8 cellular contexts compared by ENCODE assay signal in genomic region chr1:169484107-169484506, GRCh38.
DNase-seq lines count a peak whose midpoint lies in the region; ATAC-seq and TF ChIP-seq lines count a peak whose summit lies in the region.

No MANE protein-coding gene starts in this region.

- H3K4me3 ChIP-seq in HUES48 (ENCODE audit: low read depth, low read length) (peak overlapping the region; percentile 83), fibroblast of mammary gland (ENCODE audit: control insufficient read depth, low read depth, low read length) (peak overlapping the region; percentile 69), skeletal muscle cell (ENCODE audit: low read depth, low read length) (peak overlapping the region; percentile 77)

- no peaks in the 10 kb centered on the region for H3K36me3 ChIP-seq in HUES48 (ENCODE audit: control insufficient read depth, insufficient read depth, low read length)

- POLR2A ChIA-PET in RWPE1 (lab: Yijun Ruan, JAX; ENCODE audit: low non-redundant PET) (no interaction called here), GM10248 (lab: Yijun Ruan, JAX) (no interaction called here)

- no peaks in the 10 kb centered on the region for H3K9me3 ChIP-seq in HUES48 (ENCODE audit: control insufficient read depth, insufficient read depth, low read length)

- CTCF ChIA-PET in RWPE1 (lab: Yijun Ruan, JAX): no interaction called here
- CTCF ChIA-PET in GM10248 (lab: Yijun Ruan, JAX): no interaction called here

- H3K27ac ChIP-seq in HUES48 (ENCODE audit: low read depth, low read length) (no peak overlapping the region), RWPE1 (no peak overlapping the region)

- H3K4me1 ChIP-seq in HUES48 (ENCODE audit: control insufficient read depth, insufficient read depth, low read length): peaks cover 71% of the 10 kb centered on the region

- DNase-seq in RWPE1 (ENCODE audit: low spot score): peak; percentile 45
- DNase-seq in fibroblast of mammary gland (ENCODE audit: low read depth): peak; percentile 43
- no peak for DNase-seq in skeletal muscle cell (ENCODE audit: low read depth)
- DNase-seq in foreskin melanocyte: no peak
- no peak for DNase-seq in GM10248 (ENCODE audit: extremely low spot score)

- TF ChIP-seq CTCF in RWPE1 (conservative IDR thresholded peaks at IDR 0.05; ENCODE audit: low read depth) (no peak), fibroblast of mammary gland (conservative IDR thresholded peaks at IDR 0.05; ENCODE audit: control insufficient read depth, insufficient read depth, low read depth, low read length) (no peak), GM10248 (IDR thresholded peaks at IDR 0.05; ENCODE audit: control extremely low read depth, extremely low read depth, low read depth, missing control alignments) (no peak)

- ATAC-seq in HG02870 (IDR thresholded peaks at IDR 0.05; ENCODE audit: unreplicated experiment) (no peak), HG03342 (IDR thresholded peaks at IDR 0.05; ENCODE audit: unreplicated experiment) (no peak)

- H3K27me3 ChIP-seq in HUES48 (ENCODE audit: control insufficient read depth, insufficient read depth, low read length): no peaks in the 10 kb centered on the region

- H3K9ac ChIP-seq in HUES48 (ENCODE audit: low read depth, low read length): no peak overlapping the region

Comparison
In these comparisons a context has a peak if more than half of its experiments do, and no peak if none do; other contexts are left out.
1. DNase-seq: peak in RWPE1 (single experiment) and fibroblast of mammary gland (single experiment); none in skeletal muscle cell (single experiment), foreskin melanocyte (single experiment) and GM10248 (single experiment).
2. Peak in every context shown above with its lines, with median percentiles within 50 percentile points of each other: H3K4me3 ChIP-seq.